1 cellular context compared by ENCODE assay signal in the genomic region with DNA sequence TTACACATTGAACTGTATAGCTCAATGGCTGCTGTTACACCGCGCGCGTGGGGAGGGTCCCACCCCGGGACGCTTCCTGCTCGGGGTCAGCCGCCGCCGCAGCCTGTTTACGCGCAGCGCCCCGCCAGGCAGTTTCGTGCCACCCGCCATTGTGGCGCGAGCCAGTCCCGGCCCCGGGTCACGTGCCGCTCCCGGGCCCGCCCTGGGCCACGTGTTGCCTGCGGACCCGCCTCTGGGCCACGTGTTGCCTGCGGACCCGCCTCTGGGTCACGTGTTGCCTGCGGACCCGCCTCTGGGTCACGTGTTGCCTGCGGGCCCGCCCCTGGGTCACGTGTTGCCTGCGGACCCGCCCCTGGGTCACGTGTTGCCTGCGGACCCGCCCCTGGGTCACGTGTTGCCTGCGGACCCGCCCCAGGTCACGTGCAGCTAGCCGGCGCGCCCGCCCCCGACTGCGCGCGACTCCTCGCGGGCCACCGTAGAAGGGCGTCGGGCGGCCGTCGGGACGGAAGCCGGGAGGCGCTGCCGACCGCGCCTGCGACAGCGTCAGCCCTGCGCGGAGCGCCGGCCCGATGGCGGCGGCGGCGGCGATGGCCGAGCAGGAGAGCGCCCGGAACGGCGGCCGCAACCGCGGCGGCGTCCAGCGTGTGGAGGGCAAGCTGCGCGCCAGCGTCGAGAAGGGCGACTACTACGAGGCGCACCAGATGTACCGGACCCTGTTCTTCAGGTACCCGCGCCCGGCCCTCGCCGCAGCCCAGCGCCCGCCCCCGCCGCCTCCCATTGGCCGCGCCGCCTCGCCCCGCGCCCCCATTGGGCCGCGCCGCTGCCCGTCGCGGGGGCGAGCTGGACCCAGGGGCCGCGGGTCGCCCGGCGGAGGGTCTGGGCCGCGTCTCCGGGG.
TF ChIP-seq lines count a peak whose summit lies in the region.

A gene with protein sequence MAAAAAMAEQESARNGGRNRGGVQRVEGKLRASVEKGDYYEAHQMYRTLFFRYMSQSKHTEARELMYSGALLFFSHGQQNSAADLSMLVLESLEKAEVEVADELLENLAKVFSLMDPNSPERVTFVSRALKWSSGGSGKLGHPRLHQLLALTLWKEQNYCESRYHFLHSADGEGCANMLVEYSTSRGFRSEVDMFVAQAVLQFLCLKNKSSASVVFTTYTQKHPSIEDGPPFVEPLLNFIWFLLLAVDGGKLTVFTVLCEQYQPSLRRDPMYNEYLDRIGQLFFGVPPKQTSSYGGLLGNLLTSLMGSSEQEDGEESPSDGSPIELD (plus strand): TSS at position 478 of the 895 bp plus-strand sequence. CDS start 92 bp downstream, at position 570.

TF ChIP-seq in Ishikawa, 13 proteins besides CTCF, POLR2A, EP300 and RAD21 (continued from another document):
- TF ChIP-seq REST (IDR thresholded peaks at IDR 0.05; ENCODE audit: low read depth) (no peak), TAF1 (IDR thresholded peaks at IDR 0.05; ENCODE audit: low read depth) (peak; percentile 74; the same call in 1 of the 2 replicates), EGR1 (IDR thresholded peaks at IDR 0.05) (no peak; the same call in 1 of the 2 replicates), CREB1 (IDR thresholded peaks at IDR 0.05; ENCODE audit: low read depth) (no peak)
